In the genomic region with DNA sequence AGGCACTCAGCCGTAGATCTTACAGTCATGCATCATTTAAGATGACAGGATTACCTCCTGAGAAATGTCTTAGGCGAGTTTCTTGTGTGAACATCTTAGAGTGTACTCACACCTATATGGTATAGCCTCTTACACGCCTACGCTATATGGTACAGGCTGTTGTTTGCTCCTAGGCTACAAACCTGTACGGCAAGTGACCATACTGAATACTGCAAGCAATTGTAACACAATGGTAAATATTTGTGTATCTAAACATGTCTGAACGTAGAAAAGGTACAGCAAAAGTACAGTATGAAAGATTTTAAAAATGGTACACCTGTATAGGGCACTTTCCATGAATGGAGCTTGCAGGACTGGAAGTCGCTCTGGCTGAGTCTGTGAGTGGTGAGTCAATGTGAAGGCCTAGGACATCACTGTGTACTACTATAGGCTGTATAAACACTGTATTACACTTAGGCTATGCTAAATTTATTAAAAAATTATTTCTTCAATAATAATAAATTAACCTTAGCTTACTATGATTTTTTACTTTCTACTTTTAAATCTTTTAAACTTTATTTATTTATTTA, we compare ENCODE assay signal across 2 cellular contexts.
TF ChIP-seq lines count a peak whose summit lies in the region.

No MANE protein-coding gene starts in this region.

TF ChIP-seq in SK-N-SH treated with all-trans-retinoic acid at 6 μM for 48 hours, 23 proteins besides CTCF, POLR2A, EP300 and RAD21 (continued from another document):
- TF ChIP-seq SNAI2 (CRISPR knock-in tag; IDR thresholded peaks at IDR 0.05) = no peak
- TF ChIP-seq ARNTL (CRISPR knock-in tag; IDR thresholded peaks at IDR 0.05; ENCODE audit: borderline replicate concordance, low read depth) = no peak
- no peak for TF ChIP-seq OSR1 (CRISPR knock-in tag; IDR thresholded peaks at IDR 0.05)
- TF ChIP-seq BACH2 (CRISPR knock-in tag; IDR thresholded peaks at IDR 0.05; ENCODE audit: borderline replicate concordance) = no peak
- TF ChIP-seq, protein P1, sequence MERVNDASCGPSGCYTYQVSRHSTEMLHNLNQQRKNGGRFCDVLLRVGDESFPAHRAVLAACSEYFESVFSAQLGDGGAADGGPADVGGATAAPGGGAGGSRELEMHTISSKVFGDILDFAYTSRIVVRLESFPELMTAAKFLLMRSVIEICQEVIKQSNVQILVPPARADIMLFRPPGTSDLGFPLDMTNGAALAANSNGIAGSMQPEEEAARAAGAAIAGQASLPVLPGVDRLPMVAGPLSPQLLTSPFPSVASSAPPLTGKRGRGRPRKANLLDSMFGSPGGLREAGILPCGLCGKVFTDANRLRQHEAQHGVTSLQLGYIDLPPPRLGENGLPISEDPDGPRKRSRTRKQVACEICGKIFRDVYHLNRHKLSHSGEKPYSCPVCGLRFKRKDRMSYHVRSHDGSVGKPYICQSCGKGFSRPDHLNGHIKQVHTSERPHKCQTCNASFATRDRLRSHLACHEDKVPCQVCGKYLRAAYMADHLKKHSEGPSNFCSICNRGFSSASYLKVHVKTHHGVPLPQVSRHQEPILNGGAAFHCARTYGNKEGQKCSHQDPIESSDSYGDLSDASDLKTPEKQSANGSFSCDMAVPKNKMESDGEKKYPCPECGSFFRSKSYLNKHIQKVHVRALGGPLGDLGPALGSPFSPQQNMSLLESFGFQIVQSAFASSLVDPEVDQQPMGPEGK (CRISPR knock-in tag; IDR thresholded peaks at IDR 0.05; ENCODE audit: borderline replicate concordance) = no peak
TF ChIP-seq in SK-N-SH treated with all-trans-retinoic acid at 6 μM for 48 hours: peak in this region for 0.

TF ChIP-seq in SK-N-SH, 30 proteins besides CTCF, POLR2A, EP300 and RAD21 (continued from another document):
- TF ChIP-seq, protein P2, sequence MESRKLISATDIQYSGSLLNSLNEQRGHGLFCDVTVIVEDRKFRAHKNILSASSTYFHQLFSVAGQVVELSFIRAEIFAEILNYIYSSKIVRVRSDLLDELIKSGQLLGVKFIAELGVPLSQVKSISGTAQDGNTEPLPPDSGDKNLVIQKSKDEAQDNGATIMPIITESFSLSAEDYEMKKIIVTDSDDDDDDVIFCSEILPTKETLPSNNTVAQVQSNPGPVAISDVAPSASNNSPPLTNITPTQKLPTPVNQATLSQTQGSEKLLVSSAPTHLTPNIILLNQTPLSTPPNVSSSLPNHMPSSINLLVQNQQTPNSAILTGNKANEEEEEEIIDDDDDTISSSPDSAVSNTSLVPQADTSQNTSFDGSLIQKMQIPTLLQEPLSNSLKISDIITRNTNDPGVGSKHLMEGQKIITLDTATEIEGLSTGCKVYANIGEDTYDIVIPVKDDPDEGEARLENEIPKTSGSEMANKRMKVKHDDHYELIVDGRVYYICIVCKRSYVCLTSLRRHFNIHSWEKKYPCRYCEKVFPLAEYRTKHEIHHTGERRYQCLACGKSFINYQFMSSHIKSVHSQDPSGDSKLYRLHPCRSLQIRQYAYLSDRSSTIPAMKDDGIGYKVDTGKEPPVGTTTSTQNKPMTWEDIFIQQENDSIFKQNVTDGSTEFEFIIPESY (IDR thresholded peaks at IDR 0.05; ENCODE audit: borderline replicate concordance, low read depth) = no peak
- TF ChIP-seq TEAD4 (IDR thresholded peaks at IDR 0.05; ENCODE audit: borderline replicate concordance, insufficient read depth) (no peak), RXRA (IDR thresholded peaks at IDR 0.05; ENCODE audit: borderline replicate concordance, low read depth) (no peak), NRF1 (IDR thresholded peaks at IDR 0.05; ENCODE audit: low read depth, low read length) (no peak), JUND (IDR thresholded peaks at IDR 0.05) (no peak), RFX5 (IDR thresholded peaks at IDR 0.05; ENCODE audit: low read length) (no peak), POLR2AphosphoS5 (IDR thresholded peaks at IDR 0.05; ENCODE audit: low read depth, low read length) (no peak), MXI1 (IDR thresholded peaks at IDR 0.05; ENCODE audit: low read depth, low read length) (no peak), SMC3 (IDR thresholded peaks at IDR 0.05; ENCODE audit: low read depth, low read length) (no peak), SIN3A (IDR thresholded peaks at IDR 0.05; ENCODE audit: borderline replicate concordance, low read depth, low read length) (no peak)
- TF ChIP-seq, protein P3, sequence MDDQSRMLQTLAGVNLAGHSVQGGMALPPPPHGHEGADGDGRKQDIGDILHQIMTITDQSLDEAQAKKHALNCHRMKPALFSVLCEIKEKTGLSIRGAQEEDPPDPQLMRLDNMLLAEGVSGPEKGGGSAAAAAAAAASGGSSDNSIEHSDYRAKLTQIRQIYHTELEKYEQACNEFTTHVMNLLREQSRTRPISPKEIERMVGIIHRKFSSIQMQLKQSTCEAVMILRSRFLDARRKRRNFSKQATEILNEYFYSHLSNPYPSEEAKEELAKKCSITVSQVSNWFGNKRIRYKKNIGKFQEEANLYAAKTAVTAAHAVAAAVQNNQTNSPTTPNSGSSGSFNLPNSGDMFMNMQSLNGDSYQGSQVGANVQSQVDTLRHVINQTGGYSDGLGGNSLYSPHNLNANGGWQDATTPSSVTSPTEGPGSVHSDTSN (IDR thresholded peaks at IDR 0.05) = no peak
- TF ChIP-seq, protein P4, sequence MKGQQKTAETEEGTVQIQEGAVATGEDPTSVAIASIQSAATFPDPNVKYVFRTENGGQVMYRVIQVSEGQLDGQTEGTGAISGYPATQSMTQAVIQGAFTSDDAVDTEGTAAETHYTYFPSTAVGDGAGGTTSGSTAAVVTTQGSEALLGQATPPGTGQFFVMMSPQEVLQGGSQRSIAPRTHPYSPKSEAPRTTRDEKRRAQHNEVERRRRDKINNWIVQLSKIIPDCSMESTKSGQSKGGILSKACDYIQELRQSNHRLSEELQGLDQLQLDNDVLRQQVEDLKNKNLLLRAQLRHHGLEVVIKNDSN (IDR thresholded peaks at IDR 0.05; ENCODE audit: borderline replicate concordance, low read depth) = no peak
TF ChIP-seq in SK-N-SH: peak in this region for 0.
